14 cellular contexts compared by ENCODE assay signal in the genomic region with DNA sequence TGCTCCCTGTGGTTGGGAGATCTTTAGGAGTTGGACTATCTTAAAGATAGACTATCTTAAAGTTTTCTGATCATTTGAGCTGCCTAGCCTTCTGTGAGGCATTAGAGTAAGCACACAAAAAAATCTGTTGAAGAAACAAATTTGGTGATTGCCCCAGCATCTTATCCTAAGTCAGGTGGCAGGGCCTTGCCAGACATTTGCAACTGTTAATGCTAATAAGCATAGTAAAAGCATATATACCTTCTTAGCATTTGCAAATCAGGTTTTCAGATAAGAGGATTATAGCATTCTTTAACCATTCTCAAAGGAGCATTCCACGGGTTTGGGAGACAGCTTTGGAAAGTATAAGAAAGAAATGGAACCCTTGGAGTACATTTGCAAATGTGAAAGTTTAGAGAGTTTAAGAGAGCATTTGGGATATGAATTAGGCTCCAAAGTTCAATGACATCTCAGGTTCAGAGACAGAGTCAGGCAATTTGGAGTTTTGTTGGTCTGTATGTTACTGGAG.
A peak's percentile ranks its signal among the peaks of the same experiment; 100 is the strongest.
DNase-seq lines count a peak whose midpoint lies in the region; ATAC-seq, FAIRE-seq and TF ChIP-seq lines count a peak whose summit lies in the region.
"Had no signal": no experiment of that assay in that cellular context is flagged by ENCODE, and none has a peak within 500 bp of the region (broad histone marks: within the 10 kb centered on the region; RNA-seq: fewer than 3 reads in every experiment).

No MANE protein-coding gene starts in this region.

- no peaks in the 10 kb centered on the region for H3K79me2 ChIP-seq in GM23338 (replicated peaks; ENCODE audit: insufficient read depth)
- H3K79me2 ChIP-seq in H1 (ENCODE audit: control insufficient read depth in 1 of 2, insufficient read depth in 2 of 2, low read length in 2 of 2), result no peaks in the 10 kb centered on the region
- no peaks in the 10 kb centered on the region for H3K79me2 ChIP-seq in neural progenitor cell (ENCODE audit: low read depth)

- TF ChIP-seq POLR2A in H1 (IDR thresholded peaks at IDR 0.05; ENCODE audit: control extremely low read depth in 1 of 2, low read depth in 2 of 2, low read length in 2 of 2), result no peak

- 5% methylated on average over 1 of the region's 1 CpG; no CpG with 5 or more reads in 1 of the 2 experiments for WGBS in H1 (ENCODE audit: extremely low coverage in 1 of 2, insufficient coverage in 1 of 2, insufficient read length in 1 of 2, insufficient replicate concordance in 2 of 2, low coverage in 1 of 2, low lambda C conversion rate in 2 of 2, missing lambda C conversion rate in 1 of 2), 2 experiments

- no peaks in the 10 kb centered on the region for H3K36me3 ChIP-seq in GM23338 (ENCODE audit: insufficient read depth)
- no peaks in the 10 kb centered on the region for H3K36me3 ChIP-seq in HUES48 (ENCODE audit: control insufficient read depth, insufficient read depth, low read length)
- no peaks in the 10 kb centered on the region for H3K36me3 ChIP-seq in H1 (ENCODE audit: control insufficient read depth in 2 of 4, insufficient read depth in 4 of 4, low read length in 3 of 4)
- no peaks in the 10 kb centered on the region for H3K36me3 ChIP-seq in neural progenitor cell
- H3K36me3 ChIP-seq: BLaER1 had no signal

- H3K27ac Mint-ChIP-seq in GM23338 (no peak overlapping the region; the same call in 1 of the 2 replicates), neural progenitor cell (no peak overlapping the region)

- no peak overlapping the region for H2BK12ac ChIP-seq in H1 (ENCODE audit: low read depth, low read length)

- no peak overlapping the region for H3K14ac ChIP-seq in H1 (ENCODE audit: insufficient read length)

- FAIRE-seq in H1 (lab: Jason Lieb, UNC), result no peak
- FAIRE-seq: GM18507 had no signal

- H2BK5ac ChIP-seq in H1 (ENCODE audit: low read depth, low read length), result no peak overlapping the region

- peaks cover 27% of the 10 kb centered on the region for H3K4me1 Mint-ChIP-seq in GM23338
- peaks cover 19% of the 10 kb centered on the region for H3K4me1 Mint-ChIP-seq in neural progenitor cell

- H3K4me2 ChIP-seq in GM23338, result peak overlapping the region; percentile 52
- H3K4me2 ChIP-seq in H1 (ENCODE audit: insufficient read depth in 1 of 2, low read depth in 2 of 2, low read length in 2 of 2), result peak overlapping the region; percentile 15 to 39; a peak in 2 of 4 replicates
- H3K4me2 ChIP-seq in neural progenitor cell, result peak overlapping the region; percentile 40
- H3K4me2 ChIP-seq: BLaER1 had no signal

- H3K9me3 ChIP-seq in HUES48 (ENCODE audit: control insufficient read depth, insufficient read depth, low read length) (no peaks in the 10 kb centered on the region), H1 (ENCODE audit: insufficient read depth in 2 of 2, low read depth in 1 of 2, low read length in 1 of 2) (no peaks in the 10 kb centered on the region), neural progenitor cell (ENCODE audit: low read depth) (no peaks in the 10 kb centered on the region)

- no peak overlapping the region for H3K9ac ChIP-seq in HUES48 (ENCODE audit: low read depth, low read length)
- no peak overlapping the region for H3K9ac ChIP-seq in H1 (replicated peaks in 1 of 4; ENCODE audit: extremely low read depth in 1 of 4, low read depth in 3 of 4, low read length in 3 of 4)
- H3K9ac ChIP-seq in neural progenitor cell, result no peak overlapping the region
- H3K9ac ChIP-seq: BLaER1 had no signal

- H3K79me1 ChIP-seq in H1 (ENCODE audit: low read depth, low read length), result no peaks in the 10 kb centered on the region

- peaks cover 17% of the 10 kb centered on the region; the same call in 1 of the 2 replicates for H3K9me2 ChIP-seq in GM23338 (ENCODE audit: insufficient read depth)

- H3K18ac ChIP-seq in H1 (ENCODE audit: extremely low read depth, low read length), result no peak overlapping the region

- TF ChIP-seq EP300 in H1 (IDR thresholded peaks at IDR 0.05; ENCODE audit: borderline replicate concordance in 1 of 2, low read depth in 2 of 2, low read length in 2 of 2), result no peak

- H3K27me3 ChIP-seq in GM23338 (ENCODE audit: insufficient read depth) (no peaks in the 10 kb centered on the region), HUES48 (ENCODE audit: control insufficient read depth, insufficient read depth, low read length) (no peaks in the 10 kb centered on the region), H1 (replicated peaks in 1 of 4; ENCODE audit: control insufficient read depth in 3 of 4, extremely low read depth in 1 of 4, insufficient read depth in 3 of 4, low read length in 3 of 4) (no peaks in the 10 kb centered on the region), neural progenitor cell (no peaks in the 10 kb centered on the region)
- H3K27me3 ChIP-seq: BLaER1 had no signal

- no peak for TF ChIP-seq RAD21 in H1 (IDR thresholded peaks at IDR 0.05 in 1 of 2, conservative IDR thresholded peaks at IDR 0.05 in 1 of 2; ENCODE audit: low read depth in 2 of 2, low read length in 2 of 2)

- no peak overlapping the region for H3K23ac ChIP-seq in H1 (ENCODE audit: insufficient read length)

- CTCF ChIA-PET in H1 (lab: Charles Lee; ENCODE audit: partially characterized antibody), result no interaction called here

- H4K91ac ChIP-seq in H1 (replicated peaks; ENCODE audit: insufficient read length, low read length), result no peak overlapping the region

- TF ChIP-seq CTCF in GM23338 (conservative IDR thresholded peaks at IDR 0.05; ENCODE audit: low read depth in 2 of 2), result no peak
- no peak for TF ChIP-seq CTCF in H1 (IDR thresholded peaks at IDR 0.05; ENCODE audit: control extremely low read depth in 1 of 3, insufficient read depth in 1 of 3, low read depth in 1 of 3, low read length in 3 of 3)
- TF ChIP-seq CTCF in neural progenitor cell (IDR thresholded peaks at IDR 0.05), result no peak

- H2BK120ac ChIP-seq in H1 (replicated peaks; ENCODE audit: low read depth, low read length), result no peak overlapping the region

- no peak overlapping the region for H3K56ac ChIP-seq in H1 (replicated peaks; ENCODE audit: insufficient read length, low read depth, low read length)

- peak; percentile 59 for ATAC-seq in GM23338

- H4K5ac ChIP-seq in H1 (ENCODE audit: insufficient read length, low read depth, low read length), result no peak overlapping the region

- no peak overlapping the region for H3K4ac ChIP-seq in H1 (replicated peaks; ENCODE audit: insufficient read length, low read depth, low read length)

- H3K27ac ChIP-seq in GM23338 (ENCODE audit: low read depth), result no peak overlapping the region
- H3K27ac ChIP-seq in HUES48 (ENCODE audit: low read depth, low read length), result peak overlapping the region; percentile 87
- no peak overlapping the region for H3K27ac ChIP-seq in H1 (ENCODE audit: low read depth, low read length)
- H3K27ac ChIP-seq in neural progenitor cell, result no peak overlapping the region
- H3K27ac ChIP-seq: BLaER1 had no signal

- no peak overlapping the region for H4K8ac ChIP-seq in H1 (ENCODE audit: extremely low read depth, insufficient read depth, low read length)

- H3K27me3 Mint-ChIP-seq in GM23338 (ENCODE audit: insufficient read depth, low read depth, poor library complexity), result peaks cover 8% of the 10 kb centered on the region
- H3K27me3 Mint-ChIP-seq in neural progenitor cell (ENCODE audit: insufficient read depth, low read depth), result peaks cover 1% of the 10 kb centered on the region

- no peak overlapping the region for H2BK20ac ChIP-seq in H1 (ENCODE audit: low read length)

- no peak for DNase-seq in GM23338 (ENCODE audit: low spot score)
- DNase-seq in H1 (ENCODE audit: low read depth in 1 of 2, low spot score in 2 of 2), result no peak
- DNase-seq in neural progenitor cell (ENCODE audit: low spot score), result peak; percentile 30
- DNase-seq in HPDE6-E6E7 (ENCODE audit: extremely low spot score), result no peak
- no peak for DNase-seq in SW 1271 (lab: John Stamatoyannopoulos, UW)
- no peak for DNase-seq in stimulated activated CD4-positive, alpha-beta T cell treated with anti-CD3 and anti-CD28 coated beads, Interleukin-12 subunit alpha, Interleukin-12 subunit beta, amount 100 ng/mL, for 4 hours
- DNase-seq: 8988T, AML-193, Calu3, DMS 273 treated with DMSO at 0.1 percent for 48 hours, GOT3 had no signal

- POLR2A ChIA-PET in H1 (lab: Charles Lee; ENCODE audit: partially characterized antibody), result no interaction called here

- no peak overlapping the region for H2BK15ac ChIP-seq in H1 (ENCODE audit: low read length)

- H3K4me3 ChIP-seq in GM23338 (no peak overlapping the region), HUES48 (ENCODE audit: low read depth, low read length) (peak overlapping the region; percentile 23; the same call in 1 of the 2 replicates), H1 (ENCODE audit: extremely low read depth in 1 of 4, insufficient read depth in 2 of 4, low read depth in 3 of 4, low read length in 4 of 4) (peak overlapping the region in 1 of 4 experiments; percentile 32; a peak in 1 of 8 replicates), neural progenitor cell (no peak overlapping the region)
- H3K4me3 ChIP-seq: BLaER1 had no signal

- H3K23me2 ChIP-seq in H1 (ENCODE audit: low read depth, low read length), result no peaks in the 10 kb centered on the region

- 0 out of 2 replicates have a peak overlapping the region, but pooled peaks have one; percentile 8 for H2AFZ ChIP-seq in GM23338
- H2AFZ ChIP-seq in H1 (ENCODE audit: low read length), result no peak overlapping the region
- no peak overlapping the region for H2AFZ ChIP-seq in neural progenitor cell (replicated peaks)

- H4K20me1 ChIP-seq in GM23338 (replicated peaks; ENCODE audit: insufficient read depth) (no peaks in the 10 kb centered on the region), H1 (replicated peaks in 1 of 2; ENCODE audit: control insufficient read depth in 1 of 2, insufficient read depth in 2 of 2, low read length in 2 of 2) (no peaks in the 10 kb centered on the region), neural progenitor cell (ENCODE audit: low read depth) (no peaks in the 10 kb centered on the region)
- H4K20me1 ChIP-seq: BLaER1 had no signal

- H3K4me3 Mint-ChIP-seq in GM23338 (no peak overlapping the region), neural progenitor cell (no peak overlapping the region)

- H3K36me3 Mint-ChIP-seq in GM23338 (ENCODE audit: low read depth) (no peaks in the 10 kb centered on the region), neural progenitor cell (peaks cover 4% of the 10 kb centered on the region)

- no peak overlapping the region for H2AK5ac ChIP-seq in H1 (ENCODE audit: low read depth, low read length)

- peaks cover 27% of the 10 kb centered on the region for H3K4me1 ChIP-seq in GM23338 (ENCODE audit: insufficient read depth)
- peaks cover 31% of the 10 kb centered on the region for H3K4me1 ChIP-seq in HUES48 (ENCODE audit: control insufficient read depth, insufficient read depth, low read length)
- H3K4me1 ChIP-seq in H1 (replicated peaks in 1 of 4; ENCODE audit: control insufficient read depth in 3 of 4, insufficient read depth in 4 of 4, low read length in 3 of 4), result peaks cover 0 to 10% (median 5%) of the 10 kb centered on the region in 4 experiments; a peak in 4 of 7 replicates
- H3K4me1 ChIP-seq in neural progenitor cell, result peaks cover 37% of the 10 kb centered on the region
- H3K4me1 ChIP-seq: BLaER1 had no signal

- H3F3A ChIP-seq in GM23338 (replicated peaks; ENCODE audit: low read depth) (no peaks in the 10 kb centered on the region), neural progenitor cell (ENCODE audit: low read depth) (no peaks in the 10 kb centered on the region)

- H3K9me3 Mint-ChIP-seq in GM23338 (no peaks in the 10 kb centered on the region), neural progenitor cell (peaks cover 5% of the 10 kb centered on the region)
